ENCODE assay signal across 35 cellular contexts in genomic region chr10:43028143-43028542, GRCh38. TPM values are rescaled to one million over a fixed set of nuclear protein-coding genes. Genes with fewer than 3 reads are reported as not detected.
"Had no signal": no experiment of that assay in that cellular context is flagged by ENCODE, and none has a peak within 500 bp of the region (broad histone marks: within the 10 kb centered on the region; RNA-seq: fewer than 3 reads in every experiment).

No MANE protein-coding gene starts in this region.

- H3K4me1 Mint-ChIP-seq: activated B cell treated with CpG ODN at 0.5 μM for 24 hours; activated CD4-positive, alpha-beta T cell treated with anti-CD3 and anti-CD28 coated beads, Interleukin-2, amount 10 ng/mL, durations not matched to agents 24 days and 14 days; activated naive CD4-positive, alpha-beta T cell treated with anti-CD3 and anti-CD28 coated beads, Interleukin-2, amount 10 ng/mL, durations not matched to agents 7 days and 5 days; activated naive CD4-positive, alpha-beta T cell treated with anti-CD3 and anti-CD28 coated beads, Interleukin-2, amount 50 U/mL, for 24 hours; activated naive CD8-positive, alpha-beta T cell treated with anti-CD3 and anti-CD28 coated beads, Interleukin-2, amount 10 ng/mL, durations not matched to agents 7 days and 5 days; activated naive CD8-positive, alpha-beta T cell treated with anti-CD3 and anti-CD28 coated beads, Interleukin-2, amount 50 U/mL, for 24 hours; central memory CD8-positive, alpha-beta T cell had no signal

- H3K9me3 Mint-ChIP-seq: activated CD4-positive, alpha-beta T cell treated with anti-CD3 and anti-CD28 coated beads, Interleukin-2, amount 10 ng/mL, durations not matched to agents 24 days and 14 days had no signal

- H3K4me3 Mint-ChIP-seq: activated B cell treated with CpG ODN at 0.5 μM for 24 hours; activated CD4-positive, alpha-beta memory T cell treated with anti-CD3 and anti-CD28 coated beads for 36 hours; activated CD4-positive, alpha-beta T cell treated with anti-CD3 and anti-CD28 coated beads, Interleukin-2, amount 10 ng/mL, durations not matched to agents 24 days and 14 days; activated CD8-positive, alpha-beta T cell treated with anti-CD3 and anti-CD28 coated beads for 36 hours; activated naive CD4-positive, alpha-beta T cell treated with anti-CD3 and anti-CD28 coated beads, Interleukin-2, amount 10 ng/mL, durations not matched to agents 7 days and 5 days; activated naive CD4-positive, alpha-beta T cell treated with anti-CD3 and anti-CD28 coated beads, Interleukin-2, amount 50 U/mL, for 24 hours; activated naive CD8-positive, alpha-beta T cell; activated naive CD8-positive, alpha-beta T cell treated with anti-CD3 and anti-CD28 coated beads, Interleukin-2, amount 10 ng/mL, durations not matched to agents 7 days and 5 days; activated naive CD8-positive, alpha-beta T cell treated with anti-CD3 and anti-CD28 coated beads, Interleukin-2, amount 50 U/mL, for 24 hours; brain; central memory CD8-positive, alpha-beta T cell; T-helper 1 cell treated with Interleukin-12 subunit alpha and Interleukin-12 subunit beta and Interleukin-4 antibody, amounts not matched to agents 30 μg/mL and 1 μg/mL, for 36 hours; T-helper 2 cell treated with Interferon-gamma antibody and Interleukin-4, amounts not matched to agents 5 μg/mL and 100 μg/mL, for 36 hours had no signal

- H3K27me3 Mint-ChIP-seq: activated CD4-positive, alpha-beta T cell treated with anti-CD3 and anti-CD28 coated beads, Interleukin-2, amount 10 ng/mL, durations not matched to agents 24 days and 14 days; activated CD8-positive, alpha-beta T cell treated with anti-CD3 and anti-CD28 coated beads for 36 hours; activated naive CD8-positive, alpha-beta T cell; activated naive CD8-positive, alpha-beta T cell treated with anti-CD3 and anti-CD28 coated beads, Interleukin-2, amount 50 U/mL, for 24 hours had no signal

- H3K36me3 ChIP-seq: ascending aorta, cardiac muscle cell had no signal

- H3K4me1 ChIP-seq: ascending aorta had no signal

- H3K27ac ChIP-seq: ascending aorta, cardiac muscle cell, VCaP had no signal

- H3K36me3 Mint-ChIP-seq: activated CD4-positive, alpha-beta memory T cell treated with anti-CD3 and anti-CD28 coated beads for 36 hours; activated naive CD4-positive, alpha-beta T cell treated with anti-CD3 and anti-CD28 coated beads, Interleukin-2, amount 10 ng/mL, durations not matched to agents 7 days and 5 days; brain had no signal

- H3K4me3 ChIP-seq: ascending aorta, cardiac muscle cell had no signal

- ATAC-seq: activated CD8-positive, alpha-beta T cell treated with anti-CD3 and anti-CD28 coated beads for 36 hours; activated naive CD8-positive, alpha-beta T cell treated with anti-CD3 and anti-CD28 coated beads, Interleukin-2, amount 50 U/mL, for 24 hours had no signal

- H3K27me3 ChIP-seq: ascending aorta had no signal

- H3K27ac Mint-ChIP-seq: activated B cell treated with CpG ODN at 0.5 μM for 24 hours; activated CD4-positive, alpha-beta memory T cell treated with anti-CD3 and anti-CD28 coated beads for 36 hours; activated CD4-positive, alpha-beta T cell treated with anti-CD3 and anti-CD28 coated beads, Interleukin-2, amount 10 ng/mL, durations not matched to agents 24 days and 14 days; activated CD8-positive, alpha-beta T cell treated with anti-CD3 and anti-CD28 coated beads for 36 hours; activated naive CD4-positive, alpha-beta T cell treated with anti-CD3 and anti-CD28 coated beads, Interleukin-2, amount 10 ng/mL, durations not matched to agents 7 days and 5 days; activated naive CD4-positive, alpha-beta T cell treated with anti-CD3 and anti-CD28 coated beads, Interleukin-2, amount 50 U/mL, for 24 hours; activated naive CD8-positive, alpha-beta T cell; activated naive CD8-positive, alpha-beta T cell treated with anti-CD3 and anti-CD28 coated beads, Interleukin-2, amount 10 ng/mL, durations not matched to agents 7 days and 5 days; activated naive CD8-positive, alpha-beta T cell treated with anti-CD3 and anti-CD28 coated beads, Interleukin-2, amount 50 U/mL, for 24 hours; activated T-helper 2 cell treated with anti-CD3 and anti-CD28 coated beads, Interferon-gamma antibody, Interleukin-2, Interleukin-4, amounts not matched to agents 10 μg/mL and 5 μg/mL and 100 μg/mL, durations not matched to agents 14 hours and 24 hours and 36 hours; brain; T-helper 1 cell treated with Interleukin-12 subunit alpha and Interleukin-12 subunit beta and Interleukin-4 antibody, amounts not matched to agents 30 μg/mL and 1 μg/mL, for 36 hours; T-helper 2 cell treated with Interferon-gamma antibody and Interleukin-4, amounts not matched to agents 5 μg/mL and 100 μg/mL, for 36 hours had no signal

- DNase-seq: activated B cell treated with CpG ODN at 0.5 μM for 24 hours; activated CD4-positive, alpha-beta memory T cell treated with anti-CD3 and anti-CD28 coated beads for 36 hours; activated CD4-positive, alpha-beta T cell treated with anti-CD3 and anti-CD28 coated beads for 4 hours; activated CD4-positive, alpha-beta T cell treated with anti-CD3 and anti-CD28 coated beads, Interleukin-2, amount 10 ng/mL, durations not matched to agents 24 days and 14 days; activated CD4-positive, alpha-beta T cell treated with anti-CD3 and anti-CD28 coated beads, Interleukin-2, amount 50 U/mL, for 1 hour; activated CD4-positive, alpha-beta T cell treated with anti-CD3 and anti-CD28 coated beads, Interleukin-2, amount 50 U/mL, for 4 hours; activated CD4-positive, CD25-positive, alpha-beta regulatory T cell treated with anti-CD3 and anti-CD28 coated beads, Interleukin-2, amount 50 U/mL, for 72 hours; activated CD8-positive, alpha-beta memory T cell treated with anti-CD3 and anti-CD28 coated beads, Interleukin-2, amount 50 U/mL, for 4 hours; activated CD8-positive, alpha-beta T cell treated with anti-CD3 and anti-CD28 coated beads for 36 hours; activated effector memory CD4-positive, alpha-beta T cell treated with Interleukin-2 at 50 U/mL for 16 hours; activated gamma-delta T cell; activated naive CD4-positive, alpha-beta T cell treated with anti-CD3 and anti-CD28 coated beads, Interleukin-2, amount 10 ng/mL, durations not matched to agents 7 days and 5 days; activated naive CD4-positive, alpha-beta T cell treated with Interleukin-2 at 50 U/mL for 16 hours; activated naive CD8-positive, alpha-beta T cell treated with anti-CD3 and anti-CD28 coated beads, Interleukin-2, amount 10 ng/mL, durations not matched to agents 7 days and 5 days; activated naive CD8-positive, alpha-beta T cell treated with anti-CD3 and anti-CD28 coated beads, Interleukin-2, amount 50 U/mL, for 24 hours; activated T-cell treated with anti-CD3 and anti-CD28 coated beads for 4 hours; activated T-cell treated with anti-CD3 and anti-CD28 coated beads, Interleukin-2, amount 50 U/mL, for 1 hour; activated T-cell treated with anti-CD3 and anti-CD28 coated beads, Interleukin-2, amount 50 U/mL, for 48 hours; amygdala; anterior cingulate cortex; caudate nucleus; cerebellar nuclear complex; T-helper 1 cell; T-helper 2 cell; T-helper 9 cell had no signal

RNA-seq across cellular contexts. Expression of gene RET, which starts 48.7 kb away (rescaled TPM):
- total RNA-seq: activated B cell treated with CpG ODN at 0.5 μM for 24 hours, ascending aorta had no signal
- polyA plus RNA-seq: cardiac muscle cell had no signal
